ENCODE assay signal across 9 cellular contexts in genomic region chr1:226690460-226690982, GRCh38. TPM values are rescaled to one million over a fixed set of nuclear protein-coding genes. Genes with fewer than 3 reads are reported as not detected.
DNase-seq lines count a peak whose midpoint lies in the region; ATAC-seq and TF ChIP-seq lines count a peak whose summit lies in the region.
"Had no signal": no experiment of that assay in that cellular context is flagged by ENCODE, and none has a peak within 500 bp of the region (broad histone marks: within the 10 kb centered on the region; RNA-seq: fewer than 3 reads in every experiment).

No MANE protein-coding gene starts in this region.

- H3K27me3 ChIP-seq in thyroid gland: no peaks in the 10 kb centered on the region

- WGBS in thyroid gland, 2 donors: 74 to 77% methylated on average over 8 of the region's 8 CpGs

- peaks cover 0 to 32% of the 10 kb centered on the region in 2 donors for H3K4me1 ChIP-seq in thyroid gland

- H3K4me1 Mint-ChIP-seq in activated naive CD4-positive, alpha-beta T cell treated with anti-CD3 and anti-CD28 coated beads for 36 hours (ENCODE audit: low read depth): peaks cover 98% of the 10 kb centered on the region

- H3K9me3 ChIP-seq in thyroid gland: no peaks in the 10 kb centered on the region

- H3K36me3 ChIP-seq in thyroid gland: no peaks in the 10 kb centered on the region

- no peak overlapping the region for H3K4me3 ChIP-seq in thyroid gland (replicated peaks in 1 of 3)
- H3K4me3 ChIP-seq: GM23338 had no signal

- intact Hi-C loops in activated naive CD4-positive, alpha-beta T cell treated with anti-CD3 and anti-CD28 coated beads for 36 hours (cut with micrococcal nuclease): loop anchor here (1.0 to 2.0 kb wide), 6 partner anchors 18 to 192 kb away; no protein-coding TSS in a partner anchor
- intact Hi-C loops in thyroid gland (cut with DNase I): no loop called here

- H3K27ac Mint-ChIP-seq in activated naive CD4-positive, alpha-beta T cell treated with anti-CD3 and anti-CD28 coated beads for 36 hours: peak overlapping the region; percentile 100

- peak; percentile 30 for ATAC-seq in left lobe of liver
- no peak for ATAC-seq in HG02759 (IDR thresholded peaks at IDR 0.05; ENCODE audit: unreplicated experiment)
- ATAC-seq: GM23338 had no signal

- H3K4me3 Mint-ChIP-seq in activated naive CD4-positive, alpha-beta T cell treated with anti-CD3 and anti-CD28 coated beads for 36 hours: peak overlapping the region; percentile 67
- H3K4me3 Mint-ChIP-seq: GM23338 had no signal

- no peak for TF ChIP-seq CTCF in thyroid gland (IDR thresholded peaks at IDR 0.05)

- peaks cover 11% of the 10 kb centered on the region for H3K36me3 Mint-ChIP-seq in activated naive CD4-positive, alpha-beta T cell treated with anti-CD3 and anti-CD28 coated beads for 36 hours (ENCODE audit: low read depth)

- no peak for TF ChIP-seq POLR2A in thyroid gland (IDR thresholded peaks at IDR 0.05)

- CTCF ChIA-PET in activated naive CD4-positive, alpha-beta T cell treated with anti-CD3 and anti-CD28 coated beads for 36 hours (lab: Charles Lee): interaction anchor here (0.7 to 3.8 kb wide), 2 partner anchors 13 to 57 kb away, joined by 3 to 20 read pairs; no protein-coding TSS in a partner anchor

- H3K9me3 Mint-ChIP-seq in activated naive CD4-positive, alpha-beta T cell treated with anti-CD3 and anti-CD28 coated beads for 36 hours: no peaks in the 10 kb centered on the region
- H3K9me3 Mint-ChIP-seq: GM23338 had no signal

- in situ Hi-C loops in KBM-7 (cut with MboI; ENCODE audit: low pct_unique_long_range_greater_than_20kb, low sequenced_read_pairs): no loop called here

- peak; percentile 91 for DNase-seq in activated naive CD4-positive, alpha-beta T cell treated with anti-CD3 and anti-CD28 coated beads for 36 hours
- DNase-seq in activated naive CD4-positive, alpha-beta T cell treated with anti-CD3 and anti-CD28 coated beads, Interleukin-2, amount 50 U/mL, for 16 hours: no peak
- peak; percentile 66 to 67 for DNase-seq in activated T-cell treated with anti-CD3 and anti-CD28 coated beads, Interleukin-2, amount 50 U/mL, for 48 hours
- DNase-seq in left lobe of liver (ENCODE audit: low spot score) (no peak), thyroid gland (no peak), KBM-7 (no peak), NCI-H1694 treated with DMSO at 0.1 percent for 48 hours (lab: John Stamatoyannopoulos, UW) (no peak)

- H3K27me3 Mint-ChIP-seq in activated naive CD4-positive, alpha-beta T cell treated with anti-CD3 and anti-CD28 coated beads for 36 hours (ENCODE audit: low read depth): no peaks in the 10 kb centered on the region

- peak overlapping the region in 2 of 3 donors; percentile 45 to 68 for H3K27ac ChIP-seq in thyroid gland

RNA-seq across cellular contexts. Expression of gene ITPKB, which starts 48.6 kb away (rescaled TPM):
- 10 to 100 TPM; 40.3 to 40.9 TPM for total RNA-seq in activated naive CD4-positive, alpha-beta T cell treated with anti-CD3 and anti-CD28 coated beads for 36 hours
- total RNA-seq in left lobe of liver (3.1 TPM), thyroid gland (10 to 100 TPM; 19.1 to 24.0 (median 22.2) TPM)

Comparison
In these comparisons a context has a peak if more than half of its experiments do, and no peak if none do; other contexts are left out.
1. DNase-seq: peak in activated naive CD4-positive, alpha-beta T cell treated with anti-CD3 and anti-CD28 coated beads for 36 hours (single experiment) and activated T-cell treated with anti-CD3 and anti-CD28 coated beads, Interleukin-2, amount 50 U/mL, for 48 hours (2 of 2); none in activated naive CD4-positive, alpha-beta T cell treated with anti-CD3 and anti-CD28 coated beads, Interleukin-2, amount 50 U/mL, for 16 hours (single experiment), left lobe of liver (single experiment), thyroid gland (0 of 2), KBM-7 (single experiment) and NCI-H1694 treated with DMSO at 0.1 percent for 48 hours (single experiment).